ENCODE assay signal across 8 cellular contexts in the genomic region with DNA sequence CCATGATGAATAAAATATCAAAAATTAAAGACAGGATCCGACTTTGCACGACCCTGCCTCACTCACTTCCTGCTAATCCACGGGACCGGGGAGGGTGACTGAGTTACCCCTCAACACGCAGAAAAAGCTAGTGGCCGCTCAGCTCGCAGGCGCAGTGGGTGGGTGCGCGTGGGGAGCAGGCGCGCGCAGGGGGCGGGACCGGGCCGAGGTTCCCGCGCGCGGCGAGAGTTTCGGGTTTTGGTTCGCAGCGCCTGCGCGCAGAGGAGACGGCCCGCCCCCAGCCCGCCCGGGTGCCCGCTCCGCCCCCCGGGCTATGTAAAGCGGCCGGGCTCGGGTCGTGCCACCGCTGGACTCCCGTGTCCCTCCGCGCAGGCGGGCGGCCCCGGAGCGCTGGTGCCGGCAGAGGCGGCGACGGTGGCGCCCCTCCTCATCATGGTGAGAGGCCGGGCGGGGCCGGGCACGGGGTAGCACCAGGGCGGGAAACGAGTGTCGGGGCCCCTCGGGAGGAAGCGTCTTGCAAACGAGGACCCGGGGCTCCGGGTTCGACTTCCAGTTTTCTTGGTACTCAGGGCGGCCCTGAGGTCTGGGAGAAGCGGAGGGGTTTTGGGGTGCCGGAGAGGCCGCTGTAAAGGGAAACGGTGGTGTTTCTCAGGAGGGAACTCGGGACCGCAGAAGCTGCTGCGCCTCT. TPM values are rescaled to one million over a fixed set of nuclear protein-coding genes. Genes with fewer than 3 reads are reported as not detected.
DNase-seq lines count a peak whose midpoint lies in the region; ATAC-seq and TF ChIP-seq lines count a peak whose summit lies in the region.

A gene (plus strand): TSS at position 343 of the 688 bp plus-strand sequence. CDS start 90 bp downstream, at position 433.

- peak within 1 kb of the TSS; percentile 57 for H3K9ac ChIP-seq in rectal smooth muscle tissue (ENCODE audit: low read length)

- H3K4me3 ChIP-seq in right cardiac atrium (ENCODE audit: low read length), result peak within 1 kb of the TSS; percentile 90
- peak within 1 kb of the TSS; percentile 89 for H3K4me3 ChIP-seq in rectal smooth muscle tissue (ENCODE audit: low read length)
- peak within 1 kb of the TSS; percentile 79 to 92 for H3K4me3 ChIP-seq in uterus

- TF ChIP-seq POLR2A in GM10847 (IDR thresholded peaks at IDR 0.05; ENCODE audit: extremely low read depth, insufficient read length) (peak; percentile 86), uterus (IDR thresholded peaks at IDR 0.05) (peak; percentile 73 to 86)

- H3K9me3 ChIP-seq in right cardiac atrium (ENCODE audit: control insufficient read depth, low read length), result no peaks in the 10 kb centered on the region
- no peaks in the 10 kb centered on the region for H3K9me3 ChIP-seq in uterus

- H3K36me3 ChIP-seq in rectal smooth muscle tissue (ENCODE audit: control insufficient read depth, insufficient read depth, low read length), result peaks cover 6% of the 10 kb centered on the region
- H3K36me3 ChIP-seq in uterus, result no peaks in the 10 kb centered on the region

- H3K4me1 ChIP-seq in right cardiac atrium (ENCODE audit: control insufficient read depth, insufficient read depth, low read length) (peaks cover 9% of the 10 kb centered on the region), rectal smooth muscle tissue (ENCODE audit: control insufficient read depth, insufficient read depth, low read length) (peaks cover 14% of the 10 kb centered on the region), uterus (peaks cover 0 to 9% of the 10 kb centered on the region in 2 donors)

- H3K27me3 ChIP-seq in right cardiac atrium (ENCODE audit: control insufficient read depth, insufficient read depth), result no peaks in the 10 kb centered on the region
- H3K27me3 ChIP-seq in rectal smooth muscle tissue (ENCODE audit: control insufficient read depth, insufficient read depth, low read length), result no peaks in the 10 kb centered on the region
- no peaks in the 10 kb centered on the region for H3K27me3 ChIP-seq in uterus

- ATAC-seq in HG02840 (IDR thresholded peaks at IDR 0.05; ENCODE audit: low FRiP score, unreplicated experiment) (peak; percentile 73), right cardiac atrium (peak; percentile 95 to 96)

- H3K27ac ChIP-seq in angular gyrus (ENCODE audit: low read depth, low read length) (peak within 1 kb of the TSS; percentile 98), right cardiac atrium (ENCODE audit: low read length) (peak within 1 kb of the TSS; percentile 85), rectal smooth muscle tissue (ENCODE audit: low read depth, low read length) (peak within 1 kb of the TSS; percentile 79), uterus (peak within 1 kb of the TSS; percentile 85 to 91)

- peak in 1 of 4 experiments; percentile 34 for TF ChIP-seq CTCF in uterus (IDR thresholded peaks at IDR 0.05)

- peak; percentile 81 to 89 for DNase-seq in NCI-H187 (lab: John Stamatoyannopoulos, UW)
- DNase-seq in right cardiac atrium, result peak; percentile 93 to 98 (median 97)
- DNase-seq in uterus, result peak; percentile 87 to 92

- intact Hi-C loops in T-helper 2 cell treated with Interferon-gamma antibody and Interleukin-4, amounts not matched to agents 100 ng/mL and 5 ng/mL, for 36 hours (cut with micrococcal nuclease), result loop anchor here (1.0 to 2.0 kb wide), 5 partner anchors 47 to 189 kb away; a partner anchor contains a TSS
- intact Hi-C loops in right cardiac atrium (cut with DNase I), result loop anchor here in 3 of 4 donors (5.0 to 10.0 kb wide), 3 partner anchors 46 to 58 kb away; a partner anchor contains a TSS
- intact Hi-C loops in uterus (cut with DNase I; ENCODE audit: low total_unique reads), result loop anchor here (10.0 kb wide), 2 partner anchors 58 to 148 kb away; a partner anchor contains a TSS

- WGBS in right cardiac atrium, result under 1% methylated on average over 71 of the region's 71 CpGs

RNA-seq across cellular contexts. Expression of the gene that starts here (rescaled TPM):
- 74.0 and 80.6 TPM in 2 replicates for total RNA-seq in T-helper 2 cell treated with Interferon-gamma antibody and Interleukin-4, amounts not matched to agents 100 ng/mL and 5 ng/mL, for 36 hours
- total RNA-seq in right cardiac atrium, result 10 to 100 TPM; 37.1 to 41.1 (median 39.2) TPM
- polyA plus RNA-seq in right cardiac atrium, result 32.1 TPM
- total RNA-seq in uterus, result 10 to 100 TPM; 10.2 to 74.7 (median 40.2) TPM

Comparison
In these comparisons a context has a peak if more than half of its experiments do, and no peak if none do; other contexts are left out.
1. Peak in every context shown above with its lines: DNase-seq, ATAC-seq, H3K4me3 ChIP-seq and H3K27ac ChIP-seq.